Comparison of ENCODE assay signal across 10 cellular contexts in genomic region chr2:172813314-172813888, GRCh38.
DNase-seq lines count a peak whose midpoint lies in the region; ATAC-seq, FAIRE-seq and TF ChIP-seq lines count a peak whose summit lies in the region.
"Had no signal": no experiment of that assay in that cellular context is flagged by ENCODE, and none has a peak within 500 bp of the region (broad histone marks: within the 10 kb centered on the region; RNA-seq: fewer than 3 reads in every experiment).

No MANE protein-coding gene starts in this region.

- peaks cover 18% of the 10 kb centered on the region for H3K27me3 Mint-ChIP-seq in activated T-helper 2 cell treated with anti-CD3 and anti-CD28 coated beads, Interferon-gamma antibody, Interleukin-2, Interleukin-4, amounts not matched to agents 10 μg/mL and 5 μg/mL and 100 μg/mL, durations not matched to agents 14 hours and 24 hours and 36 hours (ENCODE audit: low read depth)

- H3K27me3 ChIP-seq in esophagus squamous epithelium (no peaks in the 10 kb centered on the region), pancreas (no peaks in the 10 kb centered on the region)

- 31 to 52% methylated on average over 4 of the region's 4 CpGs for WGBS in esophagus squamous epithelium, 2 donors
- WGBS in pancreas, 2 donors = 27 to 33% methylated on average over 4 of the region's 4 CpGs

- H3K27ac Mint-ChIP-seq in activated T-helper 2 cell treated with anti-CD3 and anti-CD28 coated beads, Interferon-gamma antibody, Interleukin-2, Interleukin-4, amounts not matched to agents 10 μg/mL and 5 μg/mL and 100 μg/mL, durations not matched to agents 14 hours and 24 hours and 36 hours = no peak overlapping the region

- H3K9me2 ChIP-seq in OCI-LY7 (ENCODE audit: insufficient read depth, low read length) = no peaks in the 10 kb centered on the region

- H2AFZ ChIP-seq in OCI-LY7 (ENCODE audit: low read length) = no peak overlapping the region

- ATAC-seq in pancreas = peak; percentile 66 to 93 (median 84)
- ATAC-seq in HG03097 (IDR thresholded peaks at IDR 0.05; ENCODE audit: low FRiP score, unreplicated experiment) = no peak

- H3K4me1 ChIP-seq in OCI-LY7 (ENCODE audit: insufficient read depth, low read length, poor library complexity, severe bottlenecking) = no peaks in the 10 kb centered on the region
- H3K4me1 ChIP-seq in esophagus squamous epithelium = no peaks in the 10 kb centered on the region
- H3K4me1 ChIP-seq in pancreas = no peaks in the 10 kb centered on the region

- BruUV-seq in OCI-LY7 (replicated peaks; lab: Mats Ljungman, UMichigan) = no TSS peak

- POLR2A ChIA-PET in OCI-LY7 (lab: Charles Lee) = interaction anchor here (0.6 kb wide), 1 partner anchor 324 kb away, joined by 4 read pairs; no protein-coding TSS in a partner anchor

- H3K9me3 Mint-ChIP-seq in activated T-helper 2 cell treated with anti-CD3 and anti-CD28 coated beads, Interferon-gamma antibody, Interleukin-2, Interleukin-4, amounts not matched to agents 10 μg/mL and 5 μg/mL and 100 μg/mL, durations not matched to agents 14 hours and 24 hours and 36 hours = no peaks in the 10 kb centered on the region

- no peaks in the 10 kb centered on the region for H3K79me2 ChIP-seq in OCI-LY7 (ENCODE audit: insufficient read depth, low read depth, low read length)

- CTCF ChIA-PET in OCI-LY7 (lab: Charles Lee; ENCODE audit: unreplicated experiment) = no interaction called here

- H3K4me2 ChIP-seq in OCI-LY7 (ENCODE audit: low read length) = no peak overlapping the region

- TF ChIP-seq CTCF in OCI-LY7 (conservative IDR thresholded peaks at IDR 0.05; ENCODE audit: low read length) = 0 out of 2 replicates have a peak, but pooled peaks have one; percentile 21
- TF ChIP-seq CTCF in esophagus squamous epithelium (IDR thresholded peaks at IDR 0.05) = peak in 5 of 6 experiments; percentile 22 to 60 (median 36)
- TF ChIP-seq CTCF in pancreas (IDR thresholded peaks at IDR 0.05) = peak in 3 of 4 donors; percentile 16 to 21 (median 21)

- TF ChIP-seq POLR2A in esophagus squamous epithelium (IDR thresholded peaks at IDR 0.05) = no peak

- intact Hi-C loops in OCI-LY7 (cut with micrococcal nuclease; ENCODE audit: unreplicated experiment) (no loop called here), esophagus squamous epithelium (cut with DNase I) (no loop called here), pancreas (cut with DNase I) (loop anchor here in 2 of 3 donors (5.0 kb wide), 1 partner anchor 119 kb away; no protein-coding TSS in a partner anchor), posterior vena cava (cut with DNase I) (loop anchor here in 1 of 2 donors (5.0 kb wide), 1 partner anchor 114 kb away; no protein-coding TSS in a partner anchor)
- intact Hi-C loops in activated T-helper 2 cell treated with anti-CD3 and anti-CD28 coated beads, Interferon-gamma antibody, Interleukin-2, Interleukin-4, amounts not matched to agents 10 μg/mL and 5 μg/mL and 100 μg/mL, durations not matched to agents 14 hours and 24 hours and 36 hours (cut with micrococcal nuclease) = no loop called here

- peaks cover 1% of the 10 kb centered on the region for H3K4me1 Mint-ChIP-seq in activated T-helper 2 cell treated with anti-CD3 and anti-CD28 coated beads, Interferon-gamma antibody, Interleukin-2, Interleukin-4, amounts not matched to agents 10 μg/mL and 5 μg/mL and 100 μg/mL, durations not matched to agents 14 hours and 24 hours and 36 hours (ENCODE audit: low read depth)

- H3K36me3 ChIP-seq in OCI-LY7 (ENCODE audit: insufficient read depth, low read length) = no peaks in the 10 kb centered on the region
- no peaks in the 10 kb centered on the region for H3K36me3 ChIP-seq in esophagus squamous epithelium
- H3K36me3 ChIP-seq in pancreas = no peaks in the 10 kb centered on the region

- H3K4me3 ChIP-seq in OCI-LY7 (ENCODE audit: low read depth, low read length, poor library complexity, severe bottlenecking) (no peak overlapping the region), esophagus squamous epithelium (no peak overlapping the region), pancreas (no peak overlapping the region)

- no peaks in the 10 kb centered on the region for H4K20me1 ChIP-seq in OCI-LY7 (ENCODE audit: insufficient read depth, low read length)

- no peak for FAIRE-seq in pancreas (lab: Jason Lieb, UNC)

- H3K9me3 ChIP-seq in OCI-LY7 (ENCODE audit: low read length) = no peaks in the 10 kb centered on the region
- H3K9me3 ChIP-seq in esophagus squamous epithelium = no peaks in the 10 kb centered on the region
- H3K9me3 ChIP-seq in pancreas = no peaks in the 10 kb centered on the region

- H3K36me3 Mint-ChIP-seq in activated T-helper 2 cell treated with anti-CD3 and anti-CD28 coated beads, Interferon-gamma antibody, Interleukin-2, Interleukin-4, amounts not matched to agents 10 μg/mL and 5 μg/mL and 100 μg/mL, durations not matched to agents 14 hours and 24 hours and 36 hours (ENCODE audit: low read depth) = no peaks in the 10 kb centered on the region

- no peak overlapping the region for H3K4me3 Mint-ChIP-seq in activated T-helper 2 cell treated with anti-CD3 and anti-CD28 coated beads, Interferon-gamma antibody, Interleukin-2, Interleukin-4, amounts not matched to agents 10 μg/mL and 5 μg/mL and 100 μg/mL, durations not matched to agents 14 hours and 24 hours and 36 hours (ENCODE audit: low read depth)

- DNase-seq in ELR (ENCODE audit: low read depth) (peak; percentile 57), OCI-LY7 (ENCODE audit: low spot score) (no peak), esophagus squamous epithelium (lab: John Stamatoyannopoulos, UW) (no peak), pancreas (peak in 1 of 6 donors; percentile 29), islet precursor cell (no peak), posterior vena cava (ENCODE audit: low spot score) (no peak)
- no peak for DNase-seq in activated T-helper 2 cell treated with anti-CD3 and anti-CD28 coated beads, Interferon-gamma antibody, Interleukin-2, Interleukin-4, amounts not matched to agents 10 μg/mL and 5 μg/mL and 100 μg/mL, durations not matched to agents 14 hours and 24 hours and 36 hours (ENCODE audit: low spot score)
- DNase-seq: kidney glomerular epithelial cell, RPMI8226 had no signal

- no peak overlapping the region for H3K27ac ChIP-seq in OCI-LY7 (ENCODE audit: low read depth, low read length, poor library complexity, severe bottlenecking)
- no peak overlapping the region for H3K27ac ChIP-seq in esophagus squamous epithelium
- no peak overlapping the region for H3K27ac ChIP-seq in pancreas

Comparison
In these comparisons a context has a peak if more than half of its experiments do, and no peak if none do; other contexts are left out.
1. intact Hi-C loops: an anchor here in pancreas (5.0 kb wide); none called in OCI-LY7, esophagus squamous epithelium and activated T-helper 2 cell treated with anti-CD3 and anti-CD28 coated beads, Interferon-gamma antibody, Interleukin-2, Interleukin-4, amounts not matched to agents 10 μg/mL and 5 μg/mL and 100 μg/mL, durations not matched to agents 14 hours and 24 hours and 36 hours.